7 cellular contexts compared by ENCODE assay signal in the genomic region with DNA sequence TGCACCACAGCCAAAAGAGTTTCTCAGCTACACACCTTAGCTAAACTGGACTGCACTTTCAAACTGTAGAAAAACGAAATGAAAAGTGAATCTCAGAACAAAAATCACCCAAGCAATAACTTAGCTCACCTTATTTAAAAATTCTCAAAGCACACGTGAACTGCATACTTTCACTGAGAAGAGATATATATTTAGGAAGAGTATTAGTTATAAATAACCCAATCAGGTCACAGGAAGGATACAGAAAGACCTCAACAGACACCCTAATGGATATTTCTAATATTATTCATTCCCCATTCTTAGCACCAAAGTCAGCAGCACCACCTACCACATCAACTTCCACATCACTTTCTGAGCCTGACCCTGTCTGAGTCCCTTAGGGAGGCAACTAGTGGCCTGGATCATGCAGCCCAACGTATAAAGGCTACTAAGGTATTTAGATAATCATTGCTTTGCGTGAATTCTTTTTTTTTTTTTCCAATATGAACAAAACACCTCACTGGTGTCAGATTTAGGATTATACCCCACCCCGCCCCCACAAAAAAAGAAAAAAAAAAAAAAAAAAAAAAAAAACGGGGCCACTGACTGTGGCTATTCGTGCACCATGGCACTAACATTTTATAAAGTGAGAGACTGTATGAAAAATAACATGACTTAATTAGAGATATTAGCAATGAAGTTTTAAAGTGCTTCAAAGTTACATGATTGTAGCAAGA. TPM values are rescaled to one million over a fixed set of nuclear protein-coding genes. Genes with fewer than 3 reads are reported as not detected.
DNase-seq lines count a peak whose midpoint lies in the region; ATAC-seq and TF ChIP-seq lines count a peak whose summit lies in the region.

No MANE protein-coding gene starts in this region.

- peak overlapping the region; percentile 93 to 95 for H3K27ac Mint-ChIP-seq in T-cell
- H3K27ac Mint-ChIP-seq in immature natural killer cell: peak overlapping the region; percentile 90 to 100 (median 96)

- peaks cover 0 to 2% of the 10 kb centered on the region in 2 donors for H3K27me3 Mint-ChIP-seq in T-cell
- H3K27me3 Mint-ChIP-seq in immature natural killer cell (ENCODE audit: low read depth in 3 of 3): peaks cover 13 to 18% (median 17%) of the 10 kb centered on the region in 3 donors

- intact Hi-C loops in tibial artery (cut with DNase I; ENCODE audit: low total_unique reads): no loop called here
- intact Hi-C loops in mucosa of descending colon (cut with DNase I, micrococcal nuclease): no loop called here

- POLR2A ChIA-PET in HEK293 (lab: Yijun Ruan, JAX): interaction anchor here (0.7 kb wide), 1 partner anchor 16 kb away, joined by 3 read pairs; no protein-coding TSS in a partner anchor
- POLR2A ChIA-PET in T-cell (lab: Charles Lee): no interaction called here

- ATAC-seq in GM18511 (IDR thresholded peaks at IDR 0.05; ENCODE audit: unreplicated experiment) (peak; percentile 30), T-cell (replicated peaks in 1 of 4) (no peak), mucosa of descending colon (no peak)

- H3K4me3 ChIP-seq in HEK293 (ENCODE audit: low read depth, low read length) (peak overlapping the region; percentile 92; the same call in 1 of the 2 replicates), tibial artery (peak overlapping the region in 1 of 2 donors; percentile 78), mucosa of descending colon (no peak overlapping the region)

- no peak overlapping the region for H3K27ac ChIP-seq in HEK293 (ENCODE audit: extremely low read depth, low read depth, low read length)
- H3K27ac ChIP-seq in tibial artery: peak overlapping the region in 1 of 2 donors; percentile 92

- peaks cover 10% of the 10 kb centered on the region for H3K4me1 ChIP-seq in HEK293 (ENCODE audit: control insufficient read depth, insufficient read depth, low read length)
- H3K4me1 ChIP-seq in tibial artery: peaks cover 0 to 55% (median 26%) of the 10 kb centered on the region in 4 donors
- peaks cover 44% of the 10 kb centered on the region for H3K4me1 ChIP-seq in mucosa of descending colon (ENCODE audit: low read depth)

- H3K36me3 Mint-ChIP-seq in T-cell (peaks cover 11% of the 10 kb centered on the region), immature natural killer cell (no peaks in the 10 kb centered on the region)

- CTCF ChIA-PET in HEK293 (lab: Yijun Ruan, JAX): interaction anchor here (0.6 kb wide), 1 partner anchor 21 kb away, joined by 3 read pairs; no protein-coding TSS in a partner anchor
- CTCF ChIA-PET in T-cell (lab: Charles Lee): no interaction called here

- DNase-seq in T-cell (no peak), immature natural killer cell (no peak), tibial artery (no peak), NCI-H1417 (lab: John Stamatoyannopoulos, UW) (no peak), mucosa of descending colon (no peak)

- H3K27me3 ChIP-seq in tibial artery: no peaks in the 10 kb centered on the region

- no peaks in the 10 kb centered on the region for H3K9me3 ChIP-seq in HEK293 (ENCODE audit: control insufficient read depth, insufficient read depth, low read depth, low read length)
- no peaks in the 10 kb centered on the region for H3K9me3 ChIP-seq in tibial artery
- H3K9me3 ChIP-seq in mucosa of descending colon: no peaks in the 10 kb centered on the region

- no peaks in the 10 kb centered on the region for H3K9me3 Mint-ChIP-seq in T-cell
- no peaks in the 10 kb centered on the region for H3K9me3 Mint-ChIP-seq in immature natural killer cell

- H3K4me1 Mint-ChIP-seq in T-cell (peaks cover 52 to 68% (median 64%) of the 10 kb centered on the region in 3 donors), immature natural killer cell (peaks cover 62 to 75% of the 10 kb centered on the region in 2 donors)

- H3K4me3 Mint-ChIP-seq in T-cell (peak overlapping the region; percentile 95 to 98 (median 96)), immature natural killer cell (peak overlapping the region; percentile 96 to 99 (median 97))

- no peaks in the 10 kb centered on the region for H3K36me3 ChIP-seq in HEK293 (ENCODE audit: control insufficient read depth in 2 of 2, insufficient read depth in 1 of 2, low read length in 2 of 2)
- H3K36me3 ChIP-seq in tibial artery: peaks cover 0 to 6% (median 0%) of the 10 kb centered on the region in 3 donors
- no peaks in the 10 kb centered on the region for H3K36me3 ChIP-seq in mucosa of descending colon (ENCODE audit: low read depth)

- no peak for TF ChIP-seq CTCF in HEK293 (tag by site-specific recombination; IDR thresholded peaks at IDR 0.05)
- TF ChIP-seq CTCF in tibial artery (IDR thresholded peaks at IDR 0.05): no peak
- no peak for TF ChIP-seq CTCF in mucosa of descending colon (IDR thresholded peaks at IDR 0.05)

TF ChIP-seq in HEK293, 187 proteins besides CTCF, POLR2A, EP300 and RAD21:
- TF ChIP-seq KLF9 (tag by site-specific recombination; IDR thresholded peaks at IDR 0.05; ENCODE audit: low read depth): no peak
- TF ChIP-seq ZNF600 (tag by site-specific recombination; IDR thresholded peaks at IDR 0.05): peak; percentile 61; the same call in 1 of the 2 replicates
- TF ChIP-seq SCRT2 (tag by site-specific recombination; IDR thresholded peaks at IDR 0.05): peak; percentile 42; the same call in 1 of the 2 replicates
- TF ChIP-seq, protein P1, sequence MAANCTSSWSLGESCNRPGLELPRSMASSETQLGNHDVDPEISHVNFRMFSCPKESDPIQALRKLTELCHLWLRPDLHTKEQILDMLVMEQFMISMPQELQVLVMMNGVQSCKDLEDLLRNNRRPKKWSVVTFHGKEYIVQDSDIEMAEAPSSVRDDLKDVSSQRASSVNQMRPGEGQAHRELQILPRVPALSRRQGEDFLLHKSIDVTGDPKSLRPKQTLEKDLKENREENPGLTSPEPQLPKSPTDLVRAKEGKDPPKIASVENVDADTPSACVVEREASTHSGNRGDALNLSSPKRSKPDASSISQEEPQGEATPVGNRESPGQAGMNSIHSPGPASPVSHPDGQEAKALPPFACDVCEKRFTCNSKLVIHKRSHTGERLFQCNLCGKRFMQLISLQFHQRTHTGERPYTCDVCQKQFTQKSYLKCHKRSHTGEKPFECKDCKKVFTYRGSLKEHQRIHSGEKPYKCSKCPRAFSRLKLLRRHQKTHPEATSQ (tag by site-specific recombination; IDR thresholded peaks at IDR 0.05): no peak
- TF ChIP-seq, protein P2, sequence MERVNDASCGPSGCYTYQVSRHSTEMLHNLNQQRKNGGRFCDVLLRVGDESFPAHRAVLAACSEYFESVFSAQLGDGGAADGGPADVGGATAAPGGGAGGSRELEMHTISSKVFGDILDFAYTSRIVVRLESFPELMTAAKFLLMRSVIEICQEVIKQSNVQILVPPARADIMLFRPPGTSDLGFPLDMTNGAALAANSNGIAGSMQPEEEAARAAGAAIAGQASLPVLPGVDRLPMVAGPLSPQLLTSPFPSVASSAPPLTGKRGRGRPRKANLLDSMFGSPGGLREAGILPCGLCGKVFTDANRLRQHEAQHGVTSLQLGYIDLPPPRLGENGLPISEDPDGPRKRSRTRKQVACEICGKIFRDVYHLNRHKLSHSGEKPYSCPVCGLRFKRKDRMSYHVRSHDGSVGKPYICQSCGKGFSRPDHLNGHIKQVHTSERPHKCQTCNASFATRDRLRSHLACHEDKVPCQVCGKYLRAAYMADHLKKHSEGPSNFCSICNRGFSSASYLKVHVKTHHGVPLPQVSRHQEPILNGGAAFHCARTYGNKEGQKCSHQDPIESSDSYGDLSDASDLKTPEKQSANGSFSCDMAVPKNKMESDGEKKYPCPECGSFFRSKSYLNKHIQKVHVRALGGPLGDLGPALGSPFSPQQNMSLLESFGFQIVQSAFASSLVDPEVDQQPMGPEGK (tag by site-specific recombination; IDR thresholded peaks at IDR 0.05): 0 out of 2 replicates have a peak, but pooled peaks have one; percentile 13
- TF ChIP-seq, protein P3, sequence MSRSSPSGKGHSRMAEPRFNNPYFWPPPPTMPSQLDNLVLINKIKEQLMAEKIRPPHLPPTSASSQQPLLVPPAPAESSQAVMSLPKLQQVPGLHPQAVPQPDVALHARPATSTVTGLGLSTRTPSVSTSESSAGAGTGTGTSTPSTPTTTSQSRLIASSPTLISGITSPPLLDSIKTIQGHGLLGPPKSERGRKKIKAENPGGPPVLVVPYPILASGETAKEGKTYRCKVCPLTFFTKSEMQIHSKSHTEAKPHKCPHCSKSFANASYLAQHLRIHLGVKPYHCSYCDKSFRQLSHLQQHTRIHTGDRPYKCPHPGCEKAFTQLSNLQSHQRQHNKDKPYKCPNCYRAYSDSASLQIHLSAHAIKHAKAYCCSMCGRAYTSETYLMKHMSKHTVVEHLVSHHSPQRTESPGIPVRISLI (tag by site-specific recombination; IDR thresholded peaks at IDR 0.05): peak; percentile 92; the same call in 1 of the 2 replicates
- TF ChIP-seq ZNF473 (tag by site-specific recombination; IDR thresholded peaks at IDR 0.05): no peak
- TF ChIP-seq, protein P4, sequence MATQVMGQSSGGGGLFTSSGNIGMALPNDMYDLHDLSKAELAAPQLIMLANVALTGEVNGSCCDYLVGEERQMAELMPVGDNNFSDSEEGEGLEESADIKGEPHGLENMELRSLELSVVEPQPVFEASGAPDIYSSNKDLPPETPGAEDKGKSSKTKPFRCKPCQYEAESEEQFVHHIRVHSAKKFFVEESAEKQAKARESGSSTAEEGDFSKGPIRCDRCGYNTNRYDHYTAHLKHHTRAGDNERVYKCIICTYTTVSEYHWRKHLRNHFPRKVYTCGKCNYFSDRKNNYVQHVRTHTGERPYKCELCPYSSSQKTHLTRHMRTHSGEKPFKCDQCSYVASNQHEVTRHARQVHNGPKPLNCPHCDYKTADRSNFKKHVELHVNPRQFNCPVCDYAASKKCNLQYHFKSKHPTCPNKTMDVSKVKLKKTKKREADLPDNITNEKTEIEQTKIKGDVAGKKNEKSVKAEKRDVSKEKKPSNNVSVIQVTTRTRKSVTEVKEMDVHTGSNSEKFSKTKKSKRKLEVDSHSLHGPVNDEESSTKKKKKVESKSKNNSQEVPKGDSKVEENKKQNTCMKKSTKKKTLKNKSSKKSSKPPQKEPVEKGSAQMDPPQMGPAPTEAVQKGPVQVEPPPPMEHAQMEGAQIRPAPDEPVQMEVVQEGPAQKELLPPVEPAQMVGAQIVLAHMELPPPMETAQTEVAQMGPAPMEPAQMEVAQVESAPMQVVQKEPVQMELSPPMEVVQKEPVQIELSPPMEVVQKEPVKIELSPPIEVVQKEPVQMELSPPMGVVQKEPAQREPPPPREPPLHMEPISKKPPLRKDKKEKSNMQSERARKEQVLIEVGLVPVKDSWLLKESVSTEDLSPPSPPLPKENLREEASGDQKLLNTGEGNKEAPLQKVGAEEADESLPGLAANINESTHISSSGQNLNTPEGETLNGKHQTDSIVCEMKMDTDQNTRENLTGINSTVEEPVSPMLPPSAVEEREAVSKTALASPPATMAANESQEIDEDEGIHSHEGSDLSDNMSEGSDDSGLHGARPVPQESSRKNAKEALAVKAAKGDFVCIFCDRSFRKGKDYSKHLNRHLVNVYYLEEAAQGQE (tag by site-specific recombination; IDR thresholded peaks at IDR 0.05): no peak
- TF ChIP-seq PRDM1 (tag by site-specific recombination; IDR thresholded peaks at IDR 0.05): peak; percentile 90
- no peak for TF ChIP-seq ZFHX2 (tag by site-specific recombination; conservative IDR thresholded peaks at IDR 0.05)

RNA-seq across cellular contexts. Expression of a gene that starts 2.6 kb away (rescaled TPM):
- total RNA-seq in T-cell: 10 to 100 TPM; 51.9 to 78.8 (median 60.0) TPM
- 10 to 100 TPM; 65.0 to 85.3 (median 84.0) TPM for polyA plus RNA-seq in immature natural killer cell
- 10 to 100 TPM; 54.0 to 63.5 (median 62.4) TPM for total RNA-seq in mucosa of descending colon
